In the genomic region with DNA sequence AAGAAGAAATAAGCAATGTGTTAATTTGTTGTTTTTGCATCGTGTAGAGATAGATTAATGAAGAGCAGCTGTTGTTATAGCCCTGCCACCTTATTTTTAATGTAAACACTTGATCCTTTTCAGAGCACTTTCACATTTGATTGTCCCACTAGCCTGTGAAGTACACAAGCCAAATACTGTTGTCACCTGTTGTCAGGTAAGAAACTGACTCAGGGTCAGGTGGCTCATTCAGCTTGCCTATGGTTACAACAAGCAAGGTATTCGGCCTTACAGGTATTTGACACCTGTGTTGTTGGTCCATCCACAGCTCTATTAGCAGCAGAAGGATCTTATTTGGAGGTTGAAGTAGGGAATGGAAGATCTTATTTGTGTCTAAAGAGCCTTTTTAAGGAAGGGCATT, we compare ENCODE assay signal across 1 cellular context.
TF ChIP-seq lines count a peak whose summit lies in the region.

No MANE protein-coding gene starts in this region.

TF ChIP-seq in SK-N-SH, 30 proteins besides CTCF, POLR2A, EP300 and RAD21 (continued from another document):
- TF ChIP-seq, protein P1, sequence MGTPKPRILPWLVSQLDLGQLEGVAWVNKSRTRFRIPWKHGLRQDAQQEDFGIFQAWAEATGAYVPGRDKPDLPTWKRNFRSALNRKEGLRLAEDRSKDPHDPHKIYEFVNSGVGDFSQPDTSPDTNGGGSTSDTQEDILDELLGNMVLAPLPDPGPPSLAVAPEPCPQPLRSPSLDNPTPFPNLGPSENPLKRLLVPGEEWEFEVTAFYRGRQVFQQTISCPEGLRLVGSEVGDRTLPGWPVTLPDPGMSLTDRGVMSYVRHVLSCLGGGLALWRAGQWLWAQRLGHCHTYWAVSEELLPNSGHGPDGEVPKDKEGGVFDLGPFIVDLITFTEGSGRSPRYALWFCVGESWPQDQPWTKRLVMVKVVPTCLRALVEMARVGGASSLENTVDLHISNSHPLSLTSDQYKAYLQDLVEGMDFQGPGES (IDR thresholded peaks at IDR 0.05; ENCODE audit: low read depth, low read length): no peak
TF ChIP-seq in SK-N-SH: peak in this region for 0.
